Comparison of ENCODE assay signal across 8 cellular contexts in the genomic region with DNA sequence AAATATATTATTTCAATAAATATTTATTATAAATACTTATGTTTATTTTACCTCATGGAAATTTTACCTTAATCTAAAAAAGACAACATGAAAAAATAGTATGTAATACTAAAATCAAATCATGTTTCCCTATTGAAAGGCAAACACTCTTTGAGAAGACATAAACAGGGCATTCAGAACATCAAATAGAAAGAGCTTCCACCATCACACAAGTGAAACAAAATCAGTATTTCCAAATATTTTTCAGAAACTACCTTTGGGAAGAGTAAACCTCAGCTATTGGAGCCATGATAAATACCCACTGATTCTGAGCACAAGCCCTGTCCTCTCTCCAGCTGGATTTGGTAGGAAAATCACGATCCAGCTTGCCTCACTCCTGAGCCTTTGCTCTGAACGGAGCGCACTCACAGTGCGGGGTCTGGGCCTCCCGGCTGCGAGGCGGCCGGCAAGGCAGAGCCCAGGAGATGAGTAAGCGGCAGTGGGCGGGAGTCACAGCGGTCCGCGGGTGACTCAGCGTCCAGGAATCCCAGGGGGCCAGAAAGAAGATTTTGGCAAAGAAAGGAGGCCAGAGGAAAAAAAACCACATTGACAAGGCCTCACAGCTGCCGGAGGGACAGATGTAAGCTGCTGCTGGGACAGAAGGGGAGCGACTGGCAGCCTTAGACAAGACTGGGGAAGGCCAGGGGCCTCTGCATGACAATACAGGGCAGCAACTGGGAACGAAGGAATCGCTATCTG. TPM values are rescaled to one million over a fixed set of nuclear protein-coding genes. Genes with fewer than 3 reads are reported as not detected.
A peak's percentile ranks its signal among the peaks of the same experiment; 100 is the strongest.
DNase-seq lines count a peak whose midpoint lies in the region; ATAC-seq, FAIRE-seq and TF ChIP-seq lines count a peak whose summit lies in the region.

No MANE protein-coding gene starts in this region.

- DNase-seq in C1 segment of cervical spinal cord (lab: John Stamatoyannopoulos, UW): peak in 12 of 14 donors; percentile 5 to 82 (median 32)
- DNase-seq in GM19239 (ENCODE audit: insufficient read length, low spot score): no peak
- peak; percentile 55 for DNase-seq in RPMI8226
- DNase-seq in coronary artery (ENCODE audit: low spot score): peak; percentile 92
- DNase-seq in left kidney (ENCODE audit: low read depth, low spot score): peak; percentile 85
- peak; percentile 68 for DNase-seq in stimulated activated CD4-positive, alpha-beta T cell treated with anti-CD3 and anti-CD28 coated beads, Interleukin-15, amount 100 ng/mL, for 24 hours
- DNase-seq in immature natural killer cell: no peak

- peaks cover 0 to 1% (median 0%) of the 10 kb centered on the region in 6 donors for H3K9me3 Mint-ChIP-seq in immature natural killer cell

- peak overlapping the region; percentile 62 to 82 for H3K27ac ChIP-seq in coronary artery

- H3K36me3 Mint-ChIP-seq in immature natural killer cell: no peaks in the 10 kb centered on the region

- ATAC-seq in HG03135 (IDR thresholded peaks at IDR 0.05; ENCODE audit: unreplicated experiment): peak; percentile 84

- FAIRE-seq in GM19239 (lab: Jason Lieb, UNC): peak; percentile 76

- TF ChIP-seq CTCF in coronary artery (IDR thresholded peaks at IDR 0.05): no peak

- no peak overlapping the region for H3K4me3 Mint-ChIP-seq in immature natural killer cell

- H3K4me3 ChIP-seq in coronary artery: peak overlapping the region; percentile 62

- H3K27ac Mint-ChIP-seq in immature natural killer cell: no peak overlapping the region

- peaks cover 19 to 58% (median 26%) of the 10 kb centered on the region in 3 donors for H3K27me3 Mint-ChIP-seq in immature natural killer cell (ENCODE audit: low read depth in 3 of 3)

- peaks cover 28 to 29% of the 10 kb centered on the region in 2 donors for H3K4me1 Mint-ChIP-seq in immature natural killer cell

RNA-seq across cellular contexts. Expression of a gene that starts 14.7 kb away (rescaled TPM):
- 100 to 1,000 TPM in 1 of 3 donors, 10 to 100 TPM in 2; 27.7 to 104 (median 64.9) TPM for polyA plus RNA-seq in immature natural killer cell

RNA-seq across cellular contexts. Expression of a gene that starts 53.5 kb away (rescaled TPM):
- not detected for polyA plus RNA-seq in immature natural killer cell

Comparison
In these comparisons a context has a peak if more than half of its experiments do, and no peak if none do; other contexts are left out.
1. DNase-seq: peak in C1 segment of cervical spinal cord (12 of 14), RPMI8226 (single experiment), coronary artery (single experiment), left kidney (single experiment) and stimulated activated CD4-positive, alpha-beta T cell treated with anti-CD3 and anti-CD28 coated beads, Interleukin-15, amount 100 ng/mL, for 24 hours (single experiment); none in GM19239 (single experiment) and immature natural killer cell (0 of 3).